21 cellular contexts compared by ENCODE assay signal in genomic region chr12:1888923-1889322, GRCh38. TPM values are rescaled to one million over a fixed set of nuclear protein-coding genes. Genes with fewer than 3 reads are reported as not detected.
DNase-seq lines count a peak whose midpoint lies in the region; ATAC-seq, FAIRE-seq and TF ChIP-seq lines count a peak whose summit lies in the region.
"Had no signal": no experiment of that assay in that cellular context is flagged by ENCODE, and none has a peak within 500 bp of the region (broad histone marks: within the 10 kb centered on the region; RNA-seq: fewer than 3 reads in every experiment).

No MANE protein-coding gene starts in this region.

- H3K27ac ChIP-seq in HepG2 (ENCODE audit: extremely low read length, insufficient read depth, low read length) (no peak overlapping the region), right lobe of liver (no peak overlapping the region), K562 (ENCODE audit: extremely low read depth, low read depth, low read length) (no peak overlapping the region), osteoblast (ENCODE audit: low read depth, low read length) (no peak overlapping the region)
- H3K27ac ChIP-seq: 22Rv1, BLaER1 had no signal

- H3K9me3 ChIP-seq in HepG2 (ENCODE audit: low read length): 0 out of 2 replicates have a peak, but pooled peaks cover 4% of the 10 kb centered on the region
- H3K9me3 ChIP-seq in right lobe of liver: peaks cover 0 to 4% (median 0%) of the 10 kb centered on the region in 4 donors
- no peaks in the 10 kb centered on the region for H3K9me3 ChIP-seq in K562 (replicated peaks; ENCODE audit: control insufficient read depth, insufficient read depth, low read depth, low read length)
- no peaks in the 10 kb centered on the region for H3K9me3 ChIP-seq in osteoblast (ENCODE audit: low read depth, low read length)
- H3K9me3 ChIP-seq: BE2C had no signal

- BruUV-seq in HepG2 (replicated peaks; lab: Mats Ljungman, UMichigan) (no TSS peak), K562 (replicated peaks; lab: Mats Ljungman, UMichigan) (no TSS peak)

- ATAC-seq in HepG2 (no peak), right lobe of liver (no peak), K562 (no peak), HG03571 (IDR thresholded peaks at IDR 0.05; ENCODE audit: unreplicated experiment) (no peak)

- no peak overlapping the region for H2AFZ ChIP-seq in HepG2 (ENCODE audit: low read length)
- no peak overlapping the region for H2AFZ ChIP-seq in K562 (ENCODE audit: low read depth, low read length)
- no peak overlapping the region for H2AFZ ChIP-seq in osteoblast (ENCODE audit: low read length)

- TF ChIP-seq RAD21 in HepG2 (CRISPR knock-in tag; IDR thresholded peaks at IDR 0.05) (no peak), K562 (CRISPR knock-in tag; conservative IDR thresholded peaks at IDR 0.05 in 1 of 2, IDR thresholded peaks at IDR 0.05 in 1 of 2) (no peak)

- H3K36me3 ChIP-seq in HepG2 (replicated peaks in 1 of 2; ENCODE audit: control insufficient read depth in 1 of 2, insufficient read depth in 2 of 2, low read length in 2 of 2) (no peaks in the 10 kb centered on the region), right lobe of liver (no peaks in the 10 kb centered on the region), K562 (ENCODE audit: control insufficient read depth, insufficient read depth, low read length) (no peaks in the 10 kb centered on the region), osteoblast (ENCODE audit: insufficient read depth, low read length) (no peaks in the 10 kb centered on the region)
- H3K36me3 ChIP-seq: BE2C had no signal

- DNase-seq in HepG2 (ENCODE audit: low spot score) (no peak), right lobe of liver (no peak), K562 (ENCODE audit: extremely low read depth in 1 of 4, low spot score in 3 of 4) (no peak), osteoblast (ENCODE audit: insufficient read length, low spot score, missing footprints) (no peak)
- DNase-seq: ACHN; BE2C; C1 segment of cervical spinal cord; Caco-2; Calu3; CD4-positive, alpha-beta memory T cell; CD4-positive, CD25-positive, alpha-beta regulatory T cell; DMS79 treated with DMSO at 0.1 percent for 48 hours; GF-D8 had no signal

- TF ChIP-seq POLR2A in HepG2 (IDR thresholded peaks at IDR 0.05; ENCODE audit: insufficient read depth in 1 of 2, low read depth in 2 of 2, low read length in 2 of 2) (no peak), right lobe of liver (IDR thresholded peaks at IDR 0.05) (no peak), K562 (conservative IDR thresholded peaks at IDR 0.05) (no peak)

- in situ Hi-C loops in HepG2 (cut with HindIII; ENCODE audit: extremely low pct_ligation_motif_present, low pct_unique_long_range_greater_than_20kb): no loop called here
- in situ Hi-C loops in K562 (cut with MboI): no loop called here

- TF ChIP-seq CTCF in HepG2 (CRISPR knock-in tag; IDR thresholded peaks at IDR 0.05) (no peak), right lobe of liver (IDR thresholded peaks at IDR 0.05) (no peak), K562 (IDR thresholded peaks at IDR 0.05 in 2 of 3, conservative IDR thresholded peaks at IDR 0.05 in 1 of 3; ENCODE audit: insufficient read depth in 2 of 3, low read depth in 1 of 3, low read length in 3 of 3) (no peak), osteoblast (IDR thresholded peaks at IDR 0.05; ENCODE audit: extremely low read depth, low read depth, low read length) (no peak)

- TF ChIP-seq EP300 in HepG2 (IDR thresholded peaks at IDR 0.05; ENCODE audit: low read depth in 2 of 2, low read length in 2 of 2): no peak
- no peak for TF ChIP-seq EP300 in HepG2 (CRISPR knock-in tag; IDR thresholded peaks at IDR 0.05; ENCODE audit: borderline replicate concordance)
- no peak for TF ChIP-seq EP300 in K562 (IDR thresholded peaks at IDR 0.05; ENCODE audit: low read length)

- H3K79me2 ChIP-seq in HepG2 (ENCODE audit: insufficient read depth, low read length) (no peaks in the 10 kb centered on the region), K562 (ENCODE audit: control insufficient read depth, insufficient read depth, low read length) (no peaks in the 10 kb centered on the region), osteoblast (ENCODE audit: insufficient read depth, low read length) (no peaks in the 10 kb centered on the region)

- peaks cover 0 to 15% of the 10 kb centered on the region in 2 experiments; a peak in 2 of 5 replicates for H3K27me3 ChIP-seq in HepG2 (ENCODE audit: control insufficient read depth in 1 of 2, insufficient read depth in 2 of 2, low read length in 2 of 2)
- H3K27me3 ChIP-seq in right lobe of liver: no peaks in the 10 kb centered on the region
- peaks cover 0 to 26% of the 10 kb centered on the region in 2 experiments; a peak in 3 of 5 replicates for H3K27me3 ChIP-seq in K562 (ENCODE audit: control insufficient read depth in 2 of 2, insufficient read depth in 2 of 2, low read length in 2 of 2)
- peaks cover 48% of the 10 kb centered on the region for H3K27me3 ChIP-seq in osteoblast (ENCODE audit: insufficient read depth, low read length)
- H3K27me3 ChIP-seq: BE2C, BLaER1 had no signal

- WGBS in HepG2 (ENCODE audit: low lambda C conversion rate): 16% methylated on average over 3 of the region's 3 CpGs
- WGBS in right lobe of liver (ENCODE audit: insufficient coverage, low coverage, low lambda C conversion rate, missing lambda C conversion rate): 92% methylated on average over 3 of the region's 3 CpGs
- 6% methylated on average over 3 of the region's 3 CpGs for WGBS in K562 (ENCODE audit: insufficient coverage, low coverage, missing lambda C conversion rate)

- POLR2A ChIA-PET in HepG2 (lab: Yijun Ruan, JAX) (no interaction called here), K562 (lab: Yijun Ruan, JAX) (no interaction called here)

- H3K9me1 ChIP-seq in K562 (ENCODE audit: control insufficient read depth, insufficient read depth, low read length): no peaks in the 10 kb centered on the region

- no peaks in the 10 kb centered on the region for H4K20me1 ChIP-seq in HepG2 (ENCODE audit: insufficient read depth, low read length)
- no peaks in the 10 kb centered on the region for H4K20me1 ChIP-seq in K562 (replicated peaks; ENCODE audit: control insufficient read depth, insufficient read depth, low read length)
- H4K20me1 ChIP-seq in osteoblast (ENCODE audit: insufficient read depth, low read length): no peaks in the 10 kb centered on the region
- H4K20me1 ChIP-seq: BLaER1 had no signal

- H3K4me3 ChIP-seq in HepG2 (replicated peaks in 1 of 3; ENCODE audit: insufficient read depth in 1 of 3, low read depth in 2 of 3, low read length in 3 of 3) (no peak overlapping the region), right lobe of liver (no peak overlapping the region), K562 (no peak overlapping the region), osteoblast (ENCODE audit: insufficient read depth, low read length) (no peak overlapping the region)
- H3K4me3 ChIP-seq: BLaER1 had no signal

- CTCF ChIA-PET in HepG2 (lab: Yijun Ruan, JAX; ENCODE audit: low intra/inter-chr PET ratio, low total read pairs) (no interaction called here), K562 (lab: Yijun Ruan, JAX; ENCODE audit: low intra/inter-chr PET ratio) (no interaction called here)

- H3K4me2 ChIP-seq in HepG2 (ENCODE audit: low read depth, low read length) (no peak overlapping the region), K562 (ENCODE audit: insufficient read depth, low read length) (no peak overlapping the region), osteoblast (ENCODE audit: insufficient read depth, low read length) (no peak overlapping the region)
- H3K4me2 ChIP-seq: BLaER1 had no signal

- FAIRE-seq in HepG2 (lab: Jason Lieb, UNC): no peak
- FAIRE-seq in K562 (lab: Jason Lieb, UNC): no peak
- FAIRE-seq: D721Med, G401.6, GM12891, GM19239 had no signal

- peaks cover 21% of the 10 kb centered on the region for H3K4me1 ChIP-seq in HepG2 (ENCODE audit: insufficient read depth, low read length)
- no peaks in the 10 kb centered on the region for H3K4me1 ChIP-seq in right lobe of liver
- peaks cover 0 to 7% of the 10 kb centered on the region in 2 experiments; a peak in 2 of 5 replicates for H3K4me1 ChIP-seq in K562 (replicated peaks in 1 of 2; ENCODE audit: control insufficient read depth in 2 of 2, insufficient read depth in 2 of 2, low read length in 2 of 2)
- no peaks in the 10 kb centered on the region for H3K4me1 ChIP-seq in osteoblast (ENCODE audit: insufficient read depth, low read length)
- H3K4me1 ChIP-seq: BE2C had no signal

- no peak overlapping the region for H3K9ac ChIP-seq in HepG2 (ENCODE audit: insufficient read depth, low read depth, low read length)
- H3K9ac ChIP-seq in K562 (ENCODE audit: insufficient read depth in 1 of 2, low read depth in 2 of 2, low read length in 2 of 2): no peak overlapping the region
- H3K9ac ChIP-seq: BLaER1 had no signal

- intact Hi-C loops in HepG2 (cut with micrococcal nuclease; ENCODE audit: unreplicated experiment): no loop called here
- intact Hi-C loops in right lobe of liver (cut with DNase I): no loop called here
- intact Hi-C loops in K562 (cut with micrococcal nuclease): no loop called here

RNA-seq across cellular contexts. Expression of gene CACNA2D4, which starts 29.5 kb away (rescaled TPM):
- 7.2 and 14.2 TPM in 2 replicates for total RNA-seq in HepG2 (2016; rRNA removed; fragmentation: Illumina TruSeq; extraction: Trizol)
- 8.0 and 8.7 TPM in 2 replicates for total RNA-seq in HepG2 (2016; cell fraction: cytosol; rRNA removed; fragmentation: Illumina TruSeq; extraction: Trizol; ENCODE audit: low read depth)
- total RNA-seq in HepG2 (2016; cell fraction: insoluble cytoplasmic fraction; rRNA removed; fragmentation: Illumina TruSeq; extraction: Trizol): 8.0 and 14.5 TPM in 2 replicates
- 14.1 and 16.1 TPM in 2 replicates for total RNA-seq in HepG2 (2016; cell fraction: membrane; rRNA removed; fragmentation: Illumina TruSeq; extraction: Trizol)
- 15.5 and 18.8 TPM in 2 replicates for total RNA-seq in HepG2 (2016; cell fraction: nucleus; rRNA removed; fragmentation: Illumina TruSeq; extraction: Trizol)
- 136 and 160 TPM in 2 replicates for polyA plus RNA-seq in HepG2 (2011; rRNA removed)
- polyA plus RNA-seq in HepG2 (2011; cell fraction: cytosol; rRNA removed): 115 and 149 TPM in 2 replicates
- polyA plus RNA-seq in HepG2 (2011; cell fraction: nucleus; rRNA removed): 402 and 439 TPM in 2 replicates
- polyA plus RNA-seq in HepG2 (2012): 73.6 and 103 TPM in 2 replicates
- 7.6 and 9.3 TPM in 2 replicates for polyA plus RNA-seq in HepG2 (2016; cell fraction: cytosol; fragmentation: Illumina TruSeq; extraction: Trizol; ENCODE audit: low read depth)
- polyA plus RNA-seq in HepG2 (2016; cell fraction: insoluble cytoplasmic fraction; fragmentation: Illumina TruSeq; extraction: Trizol; ENCODE audit: low read depth): 10.4 and 11.5 TPM in 2 replicates
- 13.7 and 16.7 TPM in 2 replicates for polyA plus RNA-seq in HepG2 (2016; cell fraction: membrane; fragmentation: Illumina TruSeq; extraction: Trizol; ENCODE audit: low read depth)
- polyA plus RNA-seq in HepG2 (2016; cell fraction: nucleus; fragmentation: Illumina TruSeq; extraction: Trizol; ENCODE audit: insufficient read depth, low read depth): 27.6 and 41.2 TPM in 2 replicates
- 202 TPM in 1 of 2 replicates, not detected in the other for polyA minus RNA-seq in HepG2 (2011; rRNA and poly(A)+ RNA removed; ENCODE audit: low replicate concordance)
- 42.4 and 44.5 TPM in 2 replicates for polyA minus RNA-seq in HepG2 (2011; cell fraction: cytosol; rRNA and poly(A)+ RNA removed)
- 135 and 155 TPM in 2 replicates for polyA minus RNA-seq in HepG2 (2011; cell fraction: nucleus; rRNA and poly(A)+ RNA removed)
- total RNA-seq in right lobe of liver: 1 to 10 TPM in 3 of 6 experiments, under 1 TPM in 3; 0.87 to 1.9 (median 0.96) TPM
- total RNA-seq in K562 (2011; cell fraction: chromatin; rRNA removed; ENCODE audit: low replicate concordance): 0.09 and 0.21 TPM in 2 replicates
- total RNA-seq in K562 (2011; cell fraction: nucleolus; rRNA removed): 0.33 and 1.2 TPM in 2 replicates
- 0.07 TPM in 1 of 2 replicates, not detected in the other for total RNA-seq in K562 (2011; cell fraction: nucleoplasm; rRNA removed)
- 0.29 TPM in 1 of 2 replicates, not detected in the other for total RNA-seq in K562 (2014; rRNA removed)
- total RNA-seq in K562 (2014; rRNA removed; fragmentation: Illumina TruSeq; extraction: Trizol): 0.04 TPM in 1 of 2 replicates, not detected in the other
- total RNA-seq in K562 (2015; rRNA removed; fragmentation: Illumina TruSeq; extraction: Trizol): 0.30 and 0.43 TPM in 2 replicates
- 0.27 and 0.69 TPM in 2 replicates for total RNA-seq in K562 (2021)
- polyA plus RNA-seq in K562 (2011; rRNA removed): 0.33 and 0.79 TPM in 2 replicates
- 0.34 and 0.97 TPM in 2 replicates for polyA plus RNA-seq in K562 (2011; cell fraction: cytosol; rRNA removed)
- polyA plus RNA-seq in K562 (2011; cell fraction: nucleus; rRNA removed): 2.6 and 2.7 TPM in 2 replicates
- polyA plus RNA-seq in K562 (2012): 0.69 and 4.2 TPM in 2 replicates
- 0.39 and 0.44 TPM in 2 replicates for polyA plus RNA-seq in K562 (2014; fragmentation: Illumina TruSeq; extraction: Trizol)
- polyA plus RNA-seq in K562 (2014; fragmentation: Nextera tagmentation; extraction: Ambion mirVana): not detected
- 0.41 and 2.1 TPM in 2 replicates for polyA plus RNA-seq in K562 (2014; rRNA removed)
- 0.11 and 0.81 TPM in 2 replicates for polyA minus RNA-seq in K562 (2011; rRNA and poly(A)+ RNA removed)
- not detected in 2 replicates for polyA minus RNA-seq in K562 (2011; cell fraction: cytosol; rRNA and poly(A)+ RNA removed)
- polyA minus RNA-seq in K562 (2011; cell fraction: nucleus; rRNA and poly(A)+ RNA removed): 1.00 and 1.5 TPM in 2 replicates
- 0.72 and 0.88 TPM in 2 replicates for total RNA-seq in osteoblast
- total RNA-seq: A172 had no signal

Comparison
In these comparisons a context has a peak if more than half of its experiments do, and no peak if none do; other contexts are left out.
1. Of the 241 proteins assayed by ChIP-seq in both HepG2 and K562: peak only in HepG2: none; only in K562: MAFG; in both: MAFF and MAFK; in neither: 238.